In genomic region chr13:109776575-109776974, GRCh38 we compare ENCODE assay signal across 15 cellular contexts. TPM values are rescaled to one million over a fixed set of nuclear protein-coding genes. Genes with fewer than 3 reads are reported as not detected.
DNase-seq lines count a peak whose midpoint lies in the region; ATAC-seq and TF ChIP-seq lines count a peak whose summit lies in the region.
"Had no signal": no experiment of that assay in that cellular context is flagged by ENCODE, and none has a peak within 500 bp of the region (broad histone marks: within the 10 kb centered on the region; RNA-seq: fewer than 3 reads in every experiment).

No MANE protein-coding gene starts in this region.

- ATAC-seq in right cardiac atrium (no peak), heart right ventricle (no peak)

- intact Hi-C loops in right cardiac atrium (cut with DNase I), result loop anchor here in 1 of 4 donors (10.0 kb wide), 1 partner anchor 122 kb away; no protein-coding TSS in a partner anchor
- intact Hi-C loops in heart right ventricle (cut with DNase I), result loop anchor here in 1 of 10 donors (5.0 kb wide), 1 partner anchor 799 kb away; no protein-coding TSS in a partner anchor

- DNase-seq in right cardiac atrium (no peak), heart right ventricle (no peak), OCI-M1 (lab: John Stamatoyannopoulos, UW) (peak; percentile 6), coronary artery (ENCODE audit: low spot score) (no peak), NCI-H526 treated with DMSO at 0.1 percent for 48 hours (lab: John Stamatoyannopoulos, UW) (no peak), DMS 273 treated with DMSO at 0.1 percent for 48 hours (lab: John Stamatoyannopoulos, UW) (no peak), hypothalamus (lab: John Stamatoyannopoulos, UW) (no peak), NOMO-1 treated with dmso at 0.1 percent for 144 hours (lab: John Stamatoyannopoulos, UW; ENCODE audit: unreplicated experiment) (no peak)
- DNase-seq: activated CD4-positive, alpha-beta T cell treated with anti-CD3 and anti-CD28 coated beads, Interleukin-2, amount 10 ng/mL, durations not matched to agents 7 days and 5 days; AML-193; endodermal cell; foreskin melanocyte; NCI-H2029 treated with DMSO at 0.1 percent for 48 hours; NCI-H748 treated with DMSO at 0.1 percent for 48 hours; small intestine had no signal

- H3K9me3 ChIP-seq in right cardiac atrium (ENCODE audit: control insufficient read depth, low read length), result no peaks in the 10 kb centered on the region
- H3K9me3 ChIP-seq in heart right ventricle, result no peaks in the 10 kb centered on the region

- H3K27ac ChIP-seq in right cardiac atrium (ENCODE audit: low read length) (no peak overlapping the region), heart right ventricle (no peak overlapping the region), coronary artery (no peak overlapping the region)

- H3K27me3 ChIP-seq in right cardiac atrium (ENCODE audit: control insufficient read depth, insufficient read depth) (no peaks in the 10 kb centered on the region), heart right ventricle (no peaks in the 10 kb centered on the region)

- H3K36me3 ChIP-seq in heart right ventricle, result peaks cover 0 to 18% (median under 1%) of the 10 kb centered on the region in 9 donors

- TF ChIP-seq CTCF in heart right ventricle (IDR thresholded peaks at IDR 0.05) (no peak), coronary artery (IDR thresholded peaks at IDR 0.05) (no peak)

- H3K4me1 ChIP-seq in right cardiac atrium (ENCODE audit: control insufficient read depth, insufficient read depth, low read length) (peaks cover 9% of the 10 kb centered on the region), heart right ventricle (peaks cover 2 to 60% (median 52%) of the 10 kb centered on the region in 9 donors)

- H3K4me3 ChIP-seq in right cardiac atrium (ENCODE audit: low read length) (peak overlapping the region; percentile 6), heart right ventricle (no peak overlapping the region), coronary artery (peak overlapping the region; percentile 38)

RNA-seq across cellular contexts. Expression of gene IRS2, which starts 9.8 kb away (rescaled TPM):
- total RNA-seq in right cardiac atrium, result 10 to 100 TPM; 10.8 to 28.4 (median 14.6) TPM
- 7.4 TPM for polyA plus RNA-seq in right cardiac atrium
- total RNA-seq in heart right ventricle, result 10 to 100 TPM; 10.2 to 49.3 (median 13.7) TPM
- polyA plus RNA-seq in heart right ventricle, result 10 to 100 TPM in 1 of 2 donors, 1 to 10 TPM in 1; 4.2 to 18.5 TPM

Comparison
In these comparisons a context has a peak if more than half of its experiments do, and no peak if none do; other contexts are left out.
1. H3K4me3 ChIP-seq: peak in right cardiac atrium (single experiment) and coronary artery (single experiment); none in heart right ventricle (0 of 10).